12 cellular contexts compared by ENCODE assay signal in genomic region chr16:404971-405486, GRCh38. TPM values are rescaled to one million over a fixed set of nuclear protein-coding genes. Genes with fewer than 3 reads are reported as not detected.
A peak's percentile ranks its signal among the peaks of the same experiment; 100 is the strongest.
DNase-seq lines count a peak whose midpoint lies in the region; TF ChIP-seq lines count a peak whose summit lies in the region.
"Had no signal": no experiment of that assay in that cellular context is flagged by ENCODE, and none has a peak within 500 bp of the region (broad histone marks: within the 10 kb centered on the region; RNA-seq: fewer than 3 reads in every experiment).

No MANE protein-coding gene starts in this region.

- H3K27ac ChIP-seq in hepatocyte: peak overlapping the region; percentile 70
- H3K27ac ChIP-seq in ascending aorta: no peak overlapping the region

- peak overlapping the region; percentile 20 for H3K4me2 ChIP-seq in hepatocyte

- H3K9me2 ChIP-seq in hepatocyte (replicated peaks; ENCODE audit: insufficient read depth): no peaks in the 10 kb centered on the region

- H3K79me2 ChIP-seq in hepatocyte: peaks cover 13% of the 10 kb centered on the region

- 84% methylated on average over 12 of the region's 12 CpGs for WGBS in hepatocyte (ENCODE audit: low lambda C conversion rate, missing lambda C conversion rate)

- DNase-seq in NT2/D1 (ENCODE audit: low read depth, low spot score) (no peak), hepatocyte (ENCODE audit: low spot score) (no peak), ascending aorta (ENCODE audit: low spot score in 2 of 2) (no peak), NCI-H2107 treated with DMSO at 0.1 percent for 48 hours (lab: John Stamatoyannopoulos, UW; ENCODE audit: unreplicated experiment) (no peak), T1000 (lab: John Stamatoyannopoulos, UW) (no peak)
- DNase-seq: BE2C; CD8-positive, alpha-beta memory T cell; DMS 273 treated with DMSO at 0.1 percent for 48 hours; HCEC 1CT; NCI-H1417 treated with DMSO at 0.1 percent for 48 hours; NCI-H2029; NCI-H524 had no signal

- H3K36me3 ChIP-seq in NT2/D1 (ENCODE audit: insufficient read depth, insufficient read length, low read length): peaks cover 33% of the 10 kb centered on the region
- H3K36me3 ChIP-seq in hepatocyte (replicated peaks; ENCODE audit: insufficient read depth, low read depth): no peaks in the 10 kb centered on the region
- peaks cover 0 to 2% of the 10 kb centered on the region in 2 donors for H3K36me3 ChIP-seq in ascending aorta

- TF ChIP-seq CTCF in hepatocyte (IDR thresholded peaks at IDR 0.05; ENCODE audit: poor library complexity) (no peak), ascending aorta (IDR thresholded peaks at IDR 0.05) (no peak)

- H3K4me3 ChIP-seq in NT2/D1 (ENCODE audit: insufficient read length, low read depth) (no peak overlapping the region), hepatocyte (no peak overlapping the region), ascending aorta (no peak overlapping the region)

- no peaks in the 10 kb centered on the region for H4K20me1 ChIP-seq in hepatocyte (ENCODE audit: insufficient read depth, poor library complexity, severe bottlenecking)

- H3K27me3 ChIP-seq in NT2/D1 (ENCODE audit: insufficient read depth, insufficient read length) (no peaks in the 10 kb centered on the region), hepatocyte (no peaks in the 10 kb centered on the region), ascending aorta (no peaks in the 10 kb centered on the region)
- H3K27me3 ChIP-seq: BE2C had no signal

- no peaks in the 10 kb centered on the region for H3K9me3 ChIP-seq in NT2/D1 (ENCODE audit: insufficient read depth, low read length)
- H3K9me3 ChIP-seq in hepatocyte (ENCODE audit: low read depth): no peaks in the 10 kb centered on the region
- no peaks in the 10 kb centered on the region for H3K9me3 ChIP-seq in ascending aorta
- H3K9me3 ChIP-seq: BE2C had no signal

- peaks cover 10% of the 10 kb centered on the region for H3K4me1 ChIP-seq in NT2/D1 (ENCODE audit: insufficient read depth, insufficient read length)
- peaks cover 19% of the 10 kb centered on the region for H3K4me1 ChIP-seq in hepatocyte (ENCODE audit: insufficient read depth)
- peaks cover 0 to 6% of the 10 kb centered on the region in 2 donors for H3K4me1 ChIP-seq in ascending aorta

- H3K9ac ChIP-seq in NT2/D1 (ENCODE audit: insufficient read length, low read depth): peak overlapping the region; percentile 9

- intact Hi-C loops in ascending aorta (cut with DNase I): no loop called here

- no peak overlapping the region for H2AFZ ChIP-seq in hepatocyte

RNA-seq across cellular contexts. Expression of gene DECR2, which starts 3.3 kb away (rescaled TPM):
- 29.4 and 54.5 TPM in 2 replicates for total RNA-seq in hepatocyte
- 80.5 and 107 TPM in 2 replicates for polyA plus RNA-seq in hepatocyte
- 44.0 TPM for total RNA-seq in ascending aorta

RNA-seq across cellular contexts. Expression of gene NME4, which starts 8.0 kb away (rescaled TPM):
- total RNA-seq in hepatocyte (168 and 227 TPM in 2 replicates), ascending aorta (66.0 TPM)
- 543 and 611 TPM in 2 replicates for polyA plus RNA-seq in hepatocyte

RNA-seq across cellular contexts. Expression of gene RAB11FIP3, which starts 20.4 kb away (rescaled TPM):
- total RNA-seq in hepatocyte (39.9 and 47.3 TPM in 2 replicates), ascending aorta (47.0 TPM)
- 72.8 and 81.0 TPM in 2 replicates for polyA plus RNA-seq in hepatocyte

RNA-seq across cellular contexts. Expression of gene PGAP6, which starts 23.3 kb away (rescaled TPM):
- total RNA-seq in hepatocyte (130 and 133 TPM in 2 replicates), ascending aorta (47.6 TPM)
- polyA plus RNA-seq in hepatocyte: 205 and 229 TPM in 2 replicates

RNA-seq across cellular contexts. Expression of gene MRPL28, which starts 34.7 kb away (rescaled TPM):
- total RNA-seq in hepatocyte: 80.0 and 88.1 TPM in 2 replicates
- 126 and 144 TPM in 2 replicates for polyA plus RNA-seq in hepatocyte
- total RNA-seq in ascending aorta: 47.8 TPM
